In genomic region chr4:138062929-138063328, GRCh38 we compare ENCODE assay signal across 15 cellular contexts.
DNase-seq lines count a peak whose midpoint lies in the region; ATAC-seq and TF ChIP-seq lines count a peak whose summit lies in the region.
"Had no signal": no experiment of that assay in that cellular context is flagged by ENCODE, and none has a peak within 500 bp of the region (broad histone marks: within the 10 kb centered on the region; RNA-seq: fewer than 3 reads in every experiment).

No MANE protein-coding gene starts in this region.

- no peaks in the 10 kb centered on the region for H3K27me3 ChIP-seq in neural progenitor cell
- H3K27me3 ChIP-seq: right atrium auricular region had no signal

- H3K4me3 Mint-ChIP-seq in neural progenitor cell = no peak overlapping the region
- H3K4me3 Mint-ChIP-seq: CD8-positive, alpha-beta T cell; effector memory CD8-positive, alpha-beta T cell had no signal

- H3K27ac Mint-ChIP-seq in neural progenitor cell = no peak overlapping the region
- H3K27ac Mint-ChIP-seq: CD8-positive, alpha-beta T cell; effector memory CD8-positive, alpha-beta T cell had no signal

- TF ChIP-seq CTCF in epithelial cell of proximal tubule (conservative IDR thresholded peaks at IDR 0.05; ENCODE audit: low read depth, low read length) (peak; percentile 46), neural progenitor cell (IDR thresholded peaks at IDR 0.05) (peak; percentile 7)

- H3K4me1 Mint-ChIP-seq in neural progenitor cell = no peaks in the 10 kb centered on the region

- no peak overlapping the region for H3K4me2 ChIP-seq in neural progenitor cell

- DNase-seq in GM03348 (ENCODE audit: low spot score) = peak; percentile 25
- DNase-seq in SK-MEL-5 (ENCODE audit: low read depth, low spot score) = peak; percentile 4
- DNase-seq in epithelial cell of proximal tubule (ENCODE audit: low read depth) = no peak
- no peak for DNase-seq in neural progenitor cell (ENCODE audit: low spot score)
- DNase-seq in stimulated activated naive CD4-positive, alpha-beta T cell treated with Interleukin-2 at 50 U/mL for 16 hours (lab: John Stamatoyannopoulos, UW) = no peak
- DNase-seq in activated CD4-positive, alpha-beta T cell treated with anti-CD3 and anti-CD28 coated beads for 1 hour = no peak
- DNase-seq: amniotic stem cell; CD8-positive, alpha-beta T cell; effector memory CD8-positive, alpha-beta T cell; NCI-H1092; NCI-H748 treated with DMSO at 0.1 percent for 48 hours; Right ventricle myocardium superior had no signal

- no peak overlapping the region for H3K4me3 ChIP-seq in epithelial cell of proximal tubule (ENCODE audit: low read depth, low read length)
- H3K4me3 ChIP-seq in neural progenitor cell = no peak overlapping the region
- H3K4me3 ChIP-seq: right atrium auricular region had no signal

- ATAC-seq in HG03432 (IDR thresholded peaks at IDR 0.05; ENCODE audit: unreplicated experiment) (no peak), GM19463 (IDR thresholded peaks at IDR 0.05; ENCODE audit: unreplicated experiment) (no peak)
- ATAC-seq: CD8-positive, alpha-beta T cell; effector memory CD8-positive, alpha-beta T cell had no signal

- H3K79me2 ChIP-seq in neural progenitor cell (ENCODE audit: low read depth) = no peaks in the 10 kb centered on the region

- H3K36me3 Mint-ChIP-seq in neural progenitor cell = no peaks in the 10 kb centered on the region
- H3K36me3 Mint-ChIP-seq: CD8-positive, alpha-beta T cell had no signal

- no peaks in the 10 kb centered on the region for H3K36me3 ChIP-seq in neural progenitor cell
- H3K36me3 ChIP-seq: right atrium auricular region had no signal

- H3K9me3 ChIP-seq in neural progenitor cell (ENCODE audit: low read depth) = no peaks in the 10 kb centered on the region
- H3K9me3 ChIP-seq: right atrium auricular region had no signal

- in situ Hi-C loops in SK-MEL-5 (cut with HindIII; ENCODE audit: low pct_unique_long_range_greater_than_20kb, low sequenced_read_pairs) = no loop called here

- H3K27ac ChIP-seq in neural progenitor cell = no peak overlapping the region
- H3K27ac ChIP-seq: right atrium auricular region had no signal

- peaks cover 5% of the 10 kb centered on the region for H3K27me3 Mint-ChIP-seq in neural progenitor cell (ENCODE audit: insufficient read depth, low read depth)
- H3K27me3 Mint-ChIP-seq: effector memory CD8-positive, alpha-beta T cell had no signal

- H3K9me3 Mint-ChIP-seq in neural progenitor cell = peaks cover 12% of the 10 kb centered on the region

- peak overlapping the region; percentile 85 for H2AFZ ChIP-seq in neural progenitor cell (replicated peaks)

- no peaks in the 10 kb centered on the region for H4K20me1 ChIP-seq in neural progenitor cell (ENCODE audit: low read depth)

- H3F3A ChIP-seq in neural progenitor cell (ENCODE audit: low read depth) = no peaks in the 10 kb centered on the region

- no peak overlapping the region for H3K9ac ChIP-seq in neural progenitor cell

- no peaks in the 10 kb centered on the region for H3K4me1 ChIP-seq in neural progenitor cell
- H3K4me1 ChIP-seq: right atrium auricular region had no signal

Comparison
In these comparisons a context has a peak if more than half of its experiments do, and no peak if none do; other contexts are left out.
1. DNase-seq: peak in GM03348 (single experiment) and SK-MEL-5 (single experiment); none in epithelial cell of proximal tubule (single experiment), neural progenitor cell (single experiment), stimulated activated naive CD4-positive, alpha-beta T cell treated with Interleukin-2 at 50 U/mL for 16 hours (single experiment) and activated CD4-positive, alpha-beta T cell treated with anti-CD3 and anti-CD28 coated beads for 1 hour (single experiment).